24 cellular contexts compared by ENCODE assay signal in genomic region chr5:61246768-61247307, GRCh38.
DNase-seq lines count a peak whose midpoint lies in the region; ATAC-seq, FAIRE-seq and TF ChIP-seq lines count a peak whose summit lies in the region.
"Had no signal": no experiment of that assay in that cellular context is flagged by ENCODE, and none has a peak within 500 bp of the region (broad histone marks: within the 10 kb centered on the region; RNA-seq: fewer than 3 reads in every experiment).

No MANE protein-coding gene starts in this region.

- ATAC-seq in body of pancreas (peak; percentile 55), pancreas (peak; percentile 31 to 68 (median 56))

- intact Hi-C loops in body of pancreas (cut with DNase I) (no loop called here), pancreas (cut with DNase I) (no loop called here), head of caudate nucleus (cut with DNase I) (no loop called here)

- TF ChIP-seq POLR2A in body of pancreas (IDR thresholded peaks at IDR 0.05) = no peak

- peak overlapping the region; percentile 18 to 51 (median 30) for H3K27ac ChIP-seq in body of pancreas
- H3K27ac ChIP-seq in pancreas = peak overlapping the region in 2 of 4 donors; percentile 7 to 37
- H3K27ac ChIP-seq: A549; BLaER1 treated with 17β-estradiol and CSF1 and Interleukin-3, amounts not matched to agents 10 nM and 100 nM had no signal

- H3K9me3 ChIP-seq in body of pancreas (no peaks in the 10 kb centered on the region), pancreas (no peaks in the 10 kb centered on the region)
- H3K9me3 ChIP-seq: BE2C, HAP-1 had no signal

- FAIRE-seq in pancreas (lab: Jason Lieb, UNC) = peak; percentile 65
- FAIRE-seq: A549, GM12891, GM18507 had no signal

- H3K36me3 ChIP-seq in body of pancreas (replicated peaks in 1 of 2; ENCODE audit: insufficient read depth in 1 of 2, low read depth in 2 of 2) = no peaks in the 10 kb centered on the region
- H3K36me3 ChIP-seq in pancreas = no peaks in the 10 kb centered on the region
- H3K36me3 ChIP-seq: BE2C; BLaER1 treated with 17β-estradiol and CSF1 and Interleukin-3, amounts not matched to agents 10 nM and 100 nM; HAP-1 had no signal

- peak; percentile 13 for DNase-seq in DMS 273 (lab: John Stamatoyannopoulos, UW; ENCODE audit: unreplicated experiment)
- no peak for DNase-seq in DMS 273 treated with DMSO at 0.1 percent for 48 hours (lab: John Stamatoyannopoulos, UW)
- peak in 1 of 4 donors; percentile 32 for DNase-seq in body of pancreas
- DNase-seq in pancreas = peak in 1 of 6 donors; percentile 31
- DNase-seq in NCI-H2171 treated with DMSO at 0.1 percent for 48 hours (lab: John Stamatoyannopoulos, UW) = no peak
- no peak for DNase-seq in stimulated activated CD4-positive, alpha-beta T cell treated with anti-CD3 and anti-CD28 coated beads, Interleukin-4, amount 100 ng/mL, for 1 hour
- DNase-seq in head of caudate nucleus = no peak
- no peak for DNase-seq in hepatic stellate cell (ENCODE audit: low spot score)
- DNase-seq: 8988T; ACHN; AML-193; BE2C; CD4-positive, alpha-beta memory T cell; COR-L47; DMS53; DMS79 treated with DMSO at 0.1 percent for 48 hours; GF-D8; GOT3; HFFc6 had no signal

- H3K4me3 ChIP-seq in body of pancreas (no peak overlapping the region), pancreas (no peak overlapping the region)
- H3K4me3 ChIP-seq: A549; BLaER1 treated with 17β-estradiol and CSF1 and Interleukin-3, amounts not matched to agents 10 nM and 100 nM; HAP-1 had no signal

- TF ChIP-seq CTCF in body of pancreas (IDR thresholded peaks at IDR 0.05) (no peak), pancreas (IDR thresholded peaks at IDR 0.05) (no peak)

- 70% methylated on average over 6 of the region's 6 CpGs for WGBS in body of pancreas, 2 donors
- 55 to 63% methylated on average over 6 of the region's 6 CpGs for WGBS in pancreas, 2 donors

- H3K4me1 ChIP-seq in body of pancreas (peaks cover 20% of the 10 kb centered on the region), pancreas (peaks cover 5 to 22% (median 16%) of the 10 kb centered on the region in 3 donors)
- H3K4me1 ChIP-seq: A549, BE2C, HAP-1 had no signal

- H3K27me3 ChIP-seq in body of pancreas (no peaks in the 10 kb centered on the region), pancreas (no peaks in the 10 kb centered on the region)
- H3K27me3 ChIP-seq: BE2C; BLaER1 treated with 17β-estradiol and CSF1 and Interleukin-3, amounts not matched to agents 10 nM and 100 nM had no signal
